In the genomic region with DNA sequence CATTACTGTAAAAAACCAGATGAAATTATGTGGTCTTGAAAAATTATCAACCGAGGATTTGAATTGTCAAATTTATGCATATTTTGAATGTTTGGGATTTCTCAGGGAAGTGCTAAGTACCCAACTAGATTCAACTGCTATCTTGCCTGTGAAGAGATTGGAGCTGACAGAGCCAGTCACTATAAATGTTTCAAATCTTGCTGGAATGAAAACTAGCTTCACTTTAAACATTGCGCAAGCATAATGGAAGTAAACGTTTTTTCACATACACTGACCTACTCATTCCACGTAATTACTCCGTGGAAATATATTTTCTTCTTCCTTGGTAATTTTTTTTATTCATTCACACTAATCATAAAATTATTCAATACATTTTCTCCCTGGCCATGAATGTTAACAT, we compare ENCODE assay signal across 17 cellular contexts. TPM values are rescaled to one million over a fixed set of nuclear protein-coding genes. Genes with fewer than 3 reads are reported as not detected.
DNase-seq lines count a peak whose midpoint lies in the region; ATAC-seq, FAIRE-seq and TF ChIP-seq lines count a peak whose summit lies in the region.
"Had no signal": no experiment of that assay in that cellular context is flagged by ENCODE, and none has a peak within 500 bp of the region (broad histone marks: within the 10 kb centered on the region; RNA-seq: fewer than 3 reads in every experiment).

No MANE protein-coding gene starts in this region.

- TF ChIP-seq EP300 in Ishikawa (IDR thresholded peaks at IDR 0.05; ENCODE audit: borderline replicate concordance), result no peak

- no peak overlapping the region for H3K23ac ChIP-seq in mesendoderm (ENCODE audit: low read length)

- no peak overlapping the region for H2AK5ac ChIP-seq in mesendoderm (ENCODE audit: low read length)

- H3K4ac ChIP-seq in mesendoderm (ENCODE audit: low read depth, low read length), result no peak overlapping the region

- no peaks in the 10 kb centered on the region for H3K79me2 ChIP-seq in mesendoderm (ENCODE audit: control insufficient read depth, insufficient read depth, low read length)

- H3K27ac Mint-ChIP-seq in Caco-2 (ENCODE audit: unreplicated experiment), result peak overlapping the region; percentile 24
- H3K27ac Mint-ChIP-seq: B cell; CD4-positive, alpha-beta T cell; HFFc6 had no signal

- H3K4me1 ChIP-seq in Caco-2 (peaks cover 41% of the 10 kb centered on the region), mesendoderm (ENCODE audit: control insufficient read depth, low read depth, low read length) (no peaks in the 10 kb centered on the region)

- H4K8ac ChIP-seq in mesendoderm (ENCODE audit: low read depth, low read length), result no peak overlapping the region

- H3K27me3 ChIP-seq in Caco-2 (replicated peaks; ENCODE audit: control insufficient read depth, insufficient read depth, low read length) (no peaks in the 10 kb centered on the region), mesendoderm (ENCODE audit: insufficient read depth, low read length, poor library complexity) (no peaks in the 10 kb centered on the region)
- H3K27me3 ChIP-seq: SJSA1 had no signal

- no peak for TF ChIP-seq CTCF in Caco-2 (IDR thresholded peaks at IDR 0.05; ENCODE audit: insufficient read depth in 1 of 2, low read depth in 1 of 2, low read length in 1 of 2, severe bottlenecking in 1 of 2, unreplicated experiment in 1 of 2)
- no peak for TF ChIP-seq CTCF in cardiac fibroblast (IDR thresholded peaks at IDR 0.05; ENCODE audit: low read depth, low read length)

- H3K27ac ChIP-seq in mesendoderm (ENCODE audit: low read depth, low read length), result no peak overlapping the region
- H3K27ac ChIP-seq: SJSA1 had no signal

- WGBS in mesendoderm (ENCODE audit: extremely low coverage, insufficient coverage, low lambda C conversion rate), result no CpG with 5 or more reads among the region's 5 CpGs

- no peak overlapping the region for H2BK120ac ChIP-seq in mesendoderm (ENCODE audit: low read depth, low read length)

- H3K9ac ChIP-seq in mesendoderm (ENCODE audit: low read length), result no peak overlapping the region

- no peak overlapping the region for H3K56ac ChIP-seq in mesendoderm (ENCODE audit: low read length)

- H3K36me3 ChIP-seq in Caco-2 (ENCODE audit: control insufficient read depth, insufficient read depth, low read length) (no peaks in the 10 kb centered on the region), mesendoderm (ENCODE audit: control insufficient read depth, insufficient read depth, low read length) (no peaks in the 10 kb centered on the region)

- no peak overlapping the region for H2BK15ac ChIP-seq in mesendoderm (replicated peaks; ENCODE audit: low read depth)

- intact Hi-C loops in Caco-2 (cut with micrococcal nuclease; ENCODE audit: unreplicated experiment), result loop anchor here (2.0 to 10.0 kb wide), 2 partner anchors 571 to 1023 kb away; no protein-coding TSS in a partner anchor

- H3K4me3 Mint-ChIP-seq in Caco-2 (ENCODE audit: unreplicated experiment), result no peak overlapping the region
- H3K4me3 Mint-ChIP-seq: B cell; CD4-positive, alpha-beta T cell; GM23338; HFFc6 had no signal

- peaks cover 3% of the 10 kb centered on the region; the same call in 1 of the 2 replicates for H3K9me3 ChIP-seq in Caco-2
- H3K9me3 ChIP-seq: SJSA1 had no signal

- no peak overlapping the region for H4K5ac ChIP-seq in mesendoderm (ENCODE audit: low read length)

- no peaks in the 10 kb centered on the region for H3K36me3 Mint-ChIP-seq in Caco-2 (ENCODE audit: insufficient read depth, unreplicated experiment)

- no peaks in the 10 kb centered on the region for H3K9me3 Mint-ChIP-seq in Caco-2 (ENCODE audit: unreplicated experiment)
- H3K9me3 Mint-ChIP-seq: CD4-positive, alpha-beta T cell; HFFc6 had no signal

- H3K4me2 ChIP-seq in mesendoderm (ENCODE audit: low read length), result no peak overlapping the region
- H3K4me2 ChIP-seq: GM23338 had no signal

- no TSS peak for BruUV-seq in Caco-2 (replicated peaks; lab: Mats Ljungman, UMichigan)

- H3K4me3 ChIP-seq in Caco-2 (ENCODE audit: low read depth, low read length) (no peak overlapping the region), cardiac fibroblast (replicated peaks in 1 of 2; ENCODE audit: low read depth in 2 of 2, low read length in 2 of 2) (no peak overlapping the region), mesendoderm (ENCODE audit: low read length) (no peak overlapping the region)
- H3K4me3 ChIP-seq: GM23338, SJSA1 had no signal

- H3K18ac ChIP-seq in mesendoderm (ENCODE audit: low read length), result no peak overlapping the region

- DNase-seq in Caco-2 (no peak), cardiac fibroblast (ENCODE audit: low read depth in 2 of 2) (peak; percentile 13 to 14), mesendoderm (peak; percentile 68), urothelium cell line (ENCODE audit: low spot score) (no peak), activated gamma-delta T cell treated with Interleukin-2 at 50 U/mL for 16 hours (no peak)
- DNase-seq in effector CD4-positive, alpha-beta T cell, result no peak
- DNase-seq: CD4-positive, alpha-beta T cell; DMS79 treated with DMSO at 0.1 percent for 48 hours; HFFc6; NCI-H146; NCI-H69; PC-3 had no signal

- H3K79me1 ChIP-seq in mesendoderm (ENCODE audit: low read length), result no peaks in the 10 kb centered on the region

- POLR2A ChIA-PET in Caco-2 (lab: Charles Lee), result no interaction called here

- no peak for TF ChIP-seq RAD21 in Ishikawa (IDR thresholded peaks at IDR 0.05; ENCODE audit: low read depth)

- peaks cover 43% of the 10 kb centered on the region for H3K4me1 Mint-ChIP-seq in Caco-2 (ENCODE audit: low read depth, unreplicated experiment)
- H3K4me1 Mint-ChIP-seq: B cell had no signal

- no peaks in the 10 kb centered on the region for H3K27me3 Mint-ChIP-seq in Caco-2 (ENCODE audit: insufficient read depth, unreplicated experiment)
- H3K27me3 Mint-ChIP-seq: CD4-positive, alpha-beta T cell had no signal

- CTCF ChIA-PET in Caco-2 (lab: Charles Lee), result interaction anchor here (0.6 to 1.1 kb wide), 2 partner anchors 109 to 708 kb away, joined by 4 to 5 read pairs; no protein-coding TSS in a partner anchor

- H2BK5ac ChIP-seq in mesendoderm (ENCODE audit: low read length), result no peak overlapping the region

- no peak for ATAC-seq in HG03175 (IDR thresholded peaks at IDR 0.05; ENCODE audit: unreplicated experiment)
- ATAC-seq: GM23338, PC-3 had no signal

- no peak for FAIRE-seq in urothelium cell line (lab: Jason Lieb, UNC)

TF ChIP-seq in Ishikawa, 13 proteins besides CTCF, POLR2A, EP300 and RAD21:
- TF ChIP-seq YY1 (IDR thresholded peaks at IDR 0.05; ENCODE audit: low read depth) (no peak), TAF1 (IDR thresholded peaks at IDR 0.05; ENCODE audit: low read depth) (no peak), CEBPB (IDR thresholded peaks at IDR 0.05) (peak; percentile 89)

RNA-seq across cellular contexts. Expression of a gene that starts 46.7 kb away (rescaled TPM):
- total RNA-seq in Caco-2 (2022), result 3.1 and 4.0 TPM in 2 replicates
- polyA plus RNA-seq in mesendoderm (2013, experiment 1 of 2), result 1.3 TPM
- polyA plus RNA-seq in mesendoderm (2013, experiment 2 of 2), result 1.3 TPM

Comparison
In these comparisons a context has a peak if more than half of its experiments do, and no peak if none do; other contexts are left out.
1. DNase-seq: peak in cardiac fibroblast (2 of 2) and mesendoderm (single experiment); none in Caco-2 (0 of 2), effector CD4-positive, alpha-beta T cell (single experiment), urothelium cell line (single experiment) and activated gamma-delta T cell treated with Interleukin-2 at 50 U/mL for 16 hours (single experiment).